ENCODE assay signal across 11 cellular contexts in genomic region chr6:108872001-108872974, GRCh38. TPM values are rescaled to one million over a fixed set of nuclear protein-coding genes. Genes with fewer than 3 reads are reported as not detected.
DNase-seq lines count a peak whose midpoint lies in the region; ATAC-seq and FAIRE-seq lines count a peak whose summit lies in the region.
"Had no signal": no experiment of that assay in that cellular context is flagged by ENCODE, and none has a peak within 500 bp of the region (broad histone marks: within the 10 kb centered on the region; RNA-seq: fewer than 3 reads in every experiment).

No MANE protein-coding gene starts in this region.

- H3K4me1 ChIP-seq in BLaER1 treated with 17β-estradiol and CSF1 and Interleukin-3, amounts not matched to agents 10 nM and 100 nM = peaks cover 0 to 51% (median 35%) of the 10 kb centered on the region in 10 experiments; a peak in 16 of 20 replicates
- H3K4me1 ChIP-seq in HUES64 (ENCODE audit: insufficient read depth, low read length) = peaks cover 27% of the 10 kb centered on the region

- peak; percentile 75 for ATAC-seq in memory B cell (ENCODE audit: low read depth)
- no peak for ATAC-seq in HG03460 (IDR thresholded peaks at IDR 0.05; ENCODE audit: unreplicated experiment)

- H4K20me1 ChIP-seq in BLaER1 treated with 17β-estradiol and CSF1 and Interleukin-3, amounts not matched to agents 10 nM and 100 nM = no peaks in the 10 kb centered on the region

- no peak overlapping the region for H3K4me3 ChIP-seq in BLaER1 treated with 17β-estradiol and CSF1 and Interleukin-3, amounts not matched to agents 10 nM and 100 nM
- H3K4me3 ChIP-seq in HUES64 (ENCODE audit: low read length) = no peak overlapping the region

- H3K27me3 ChIP-seq in BLaER1 treated with 17β-estradiol and CSF1 and Interleukin-3, amounts not matched to agents 10 nM and 100 nM = no peaks in the 10 kb centered on the region
- no peaks in the 10 kb centered on the region for H3K27me3 ChIP-seq in HUES64 (ENCODE audit: insufficient read depth, low read length)

- no peak overlapping the region for H3K4me3 Mint-ChIP-seq in memory B cell

- H3K36me3 ChIP-seq in BLaER1 treated with 17β-estradiol and CSF1 and Interleukin-3, amounts not matched to agents 10 nM and 100 nM = peaks cover 0 to 34% (median 0%) of the 10 kb centered on the region in 11 experiments; a peak in 5 of 22 replicates
- no peaks in the 10 kb centered on the region; the same call in 1 of the 2 replicates for H3K36me3 ChIP-seq in HUES64 (ENCODE audit: insufficient read depth, low read length)

- no peaks in the 10 kb centered on the region for H3K9me3 ChIP-seq in BLaER1 treated with 17β-estradiol and CSF1 and Interleukin-3, amounts not matched to agents 10 nM and 100 nM (replicated peaks in 1 of 11)
- H3K9me3 ChIP-seq in HUES64 (ENCODE audit: insufficient read depth, low read depth, low read length) = no peaks in the 10 kb centered on the region

- no peak overlapping the region for H3K27ac Mint-ChIP-seq in memory B cell

- H3K27me3 Mint-ChIP-seq in memory B cell = no peaks in the 10 kb centered on the region

- no peak for FAIRE-seq in HTR-8/SVneo (lab: Jason Lieb, UNC)
- FAIRE-seq: G401.6 had no signal

- peaks cover 6% of the 10 kb centered on the region for H3K36me3 Mint-ChIP-seq in memory B cell

- H3K4me1 Mint-ChIP-seq in memory B cell = peaks cover 24% of the 10 kb centered on the region

- H3K9me3 Mint-ChIP-seq in memory B cell = peaks cover 2% of the 10 kb centered on the region

- peak overlapping the region in 8 of 11 experiments; percentile 0 to 81 (median 66); a peak in 12 of 22 replicates for H3K4me2 ChIP-seq in BLaER1 treated with 17β-estradiol and CSF1 and Interleukin-3, amounts not matched to agents 10 nM and 100 nM

- H3K9ac ChIP-seq in BLaER1 treated with 17β-estradiol and CSF1 and Interleukin-3, amounts not matched to agents 10 nM and 100 nM = no peak overlapping the region
- peak overlapping the region; percentile 10; the same call in 1 of the 2 replicates for H3K9ac ChIP-seq in HUES64 (ENCODE audit: low read depth, low read length)

- 75% methylated on average over 10 of the region's 11 CpGs for WGBS in HUES64

- peak overlapping the region in 4 of 11 experiments; percentile 12 to 51 (median 27); a peak in 6 of 22 replicates for H3K27ac ChIP-seq in BLaER1 treated with 17β-estradiol and CSF1 and Interleukin-3, amounts not matched to agents 10 nM and 100 nM
- no peak overlapping the region for H3K27ac ChIP-seq in HUES64 (ENCODE audit: low read depth, low read length)
- H3K27ac ChIP-seq: HL-60 had no signal

- peak; percentile 9 for DNase-seq in activated T-helper 1 cell treated with Interleukin-2 at 50 U/mL for 16 hours (ENCODE audit: low read depth)
- DNase-seq in memory B cell (ENCODE audit: low spot score in 2 of 2) = no peak
- no peak for DNase-seq in DMS 273 treated with DMSO at 0.1 percent for 48 hours (lab: John Stamatoyannopoulos, UW)
- no peak for DNase-seq in HTR-8/SVneo (ENCODE audit: insufficient read length, low spot score)
- DNase-seq in GDM1 (lab: John Stamatoyannopoulos, UW) = no peak
- DNase-seq: kidney glomerular epithelial cell had no signal

RNA-seq across cellular contexts. Expression of gene ARMC2, which starts 24.1 kb away (rescaled TPM):
- 3.1 TPM for polyA plus RNA-seq in HUES64 (2013, experiment 1 of 2)
- polyA plus RNA-seq in HUES64 (2013, experiment 2 of 2) = 3.9 TPM
